In the genomic region with DNA sequence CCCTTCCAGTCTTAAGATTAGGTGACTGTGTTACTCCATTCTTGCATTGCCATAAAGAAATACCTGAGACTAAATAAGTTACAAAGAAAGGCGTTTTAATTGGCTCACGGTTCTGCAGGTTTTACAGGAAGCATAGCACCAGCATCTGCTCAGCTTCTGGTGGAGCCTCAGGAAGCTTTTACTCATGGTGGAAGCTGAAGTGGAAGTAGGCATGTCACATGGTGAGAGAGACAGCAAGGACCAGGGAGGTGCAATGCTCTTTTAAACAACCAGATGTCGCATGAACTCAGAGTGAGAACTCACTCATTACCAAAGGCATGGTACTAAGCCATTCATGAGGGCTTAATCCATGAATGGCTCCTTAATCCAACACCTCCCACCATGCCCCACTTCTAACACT, we compare ENCODE assay signal across 24 cellular contexts. TPM values are rescaled to one million over a fixed set of nuclear protein-coding genes. Genes with fewer than 3 reads are reported as not detected.
A peak's percentile ranks its signal among the peaks of the same experiment; 100 is the strongest.
DNase-seq lines count a peak whose midpoint lies in the region; ATAC-seq and TF ChIP-seq lines count a peak whose summit lies in the region.
"Had no signal": no experiment of that assay in that cellular context is flagged by ENCODE, and none has a peak within 500 bp of the region (broad histone marks: within the 10 kb centered on the region; RNA-seq: fewer than 3 reads in every experiment).

No MANE protein-coding gene starts in this region.

- no peaks in the 10 kb centered on the region for H3K9me3 ChIP-seq in HCT116 (ENCODE audit: control insufficient read depth in 1 of 2, insufficient read depth in 1 of 2, low read depth in 1 of 2, low read length in 2 of 2)
- no peaks in the 10 kb centered on the region for H3K9me3 ChIP-seq in PC-3 (ENCODE audit: low read length)
- H3K9me3 ChIP-seq in parathyroid adenoma (ENCODE audit: control insufficient read depth, low read length), result no peaks in the 10 kb centered on the region
- H3K9me3 ChIP-seq in effector memory CD4-positive, alpha-beta T cell (ENCODE audit: control insufficient read depth, low read length), result no peaks in the 10 kb centered on the region
- H3K9me3 ChIP-seq: Peyer's patch had no signal

- no peaks in the 10 kb centered on the region for H3F3A ChIP-seq in PC-3 (ENCODE audit: low read length, unreplicated experiment)

- DNase-seq in HCT116 (ENCODE audit: low read depth, low spot score) (no peak), PC-3 (peak; percentile 27), cerebellar cortex (ENCODE audit: low spot score) (no peak), cortex of kidney (lab: John Stamatoyannopoulos, UW) (no peak)
- no peak for DNase-seq in effector memory CD4-positive, alpha-beta T cell
- DNase-seq: CD4-positive, CD25-positive, alpha-beta regulatory T cell; COR-L47; DMS153; EL; KG1; NCI-H1092; NCI-H146; NCI-H2081 treated with DMSO at 0.1 percent for 48 hours; NCI-H510A; NCI-H748 treated with DMSO at 0.1 percent for 48 hours; Peyer's patch; SW 1271; T-helper 2 cell had no signal

- H3K9ac ChIP-seq in HCT116 (ENCODE audit: low read length) (no peak overlapping the region), PC-3 (ENCODE audit: low read length) (no peak overlapping the region), parathyroid adenoma (no peak overlapping the region)

- no peak overlapping the region for H2AFZ ChIP-seq in HCT116 (ENCODE audit: low read depth, low read length, poor library complexity, severe bottlenecking)
- no peak overlapping the region for H2AFZ ChIP-seq in PC-3 (ENCODE audit: low read length)
- no peak overlapping the region for H2AFZ ChIP-seq in parathyroid adenoma

- BruUV-seq in HCT116 (replicated peaks; lab: Mats Ljungman, UMichigan) (no TSS peak), PC-3 (replicated peaks; lab: Mats Ljungman, UMichigan) (no TSS peak)

- POLR2A ChIA-PET in HCT116 (lab: Charles Lee), result no interaction called here
- POLR2A ChIA-PET in PC-3 (lab: Charles Lee; ENCODE audit: unreplicated experiment), result no interaction called here

- peak; percentile 39 for TF ChIP-seq CTCF in C4-2B (conservative IDR thresholded peaks at IDR 0.05)
- TF ChIP-seq CTCF in HCT116 (IDR thresholded peaks at IDR 0.05 in 2 of 3, conservative IDR thresholded peaks at IDR 0.05 in 1 of 3; ENCODE audit: borderline replicate concordance in 1 of 3, insufficient read depth in 1 of 3, low read depth in 2 of 3, low read length in 2 of 3), result 0 out of 6 replicates have a peak, but pooled peaks of 2 of the 3 experiments have one; percentile 15 to 17
- peak; percentile 35; the same call in 1 of the 2 replicates for TF ChIP-seq CTCF in PC-3 (conservative IDR thresholded peaks at IDR 0.05; ENCODE audit: low read depth, low read length)
- TF ChIP-seq CTCF in parathyroid adenoma (IDR thresholded peaks at IDR 0.05), result no peak

- H3K4me3 ChIP-seq in HCT116 (replicated peaks in 1 of 2; ENCODE audit: low read depth in 1 of 2, low read length in 2 of 2), result no peak overlapping the region
- no peak overlapping the region for H3K4me3 ChIP-seq in PC-3 (ENCODE audit: low read length)
- no peak overlapping the region for H3K4me3 ChIP-seq in parathyroid adenoma (ENCODE audit: low read depth, low read length)
- H3K4me3 ChIP-seq in effector memory CD4-positive, alpha-beta T cell (ENCODE audit: insufficient read depth, low read depth, low read length, poor library complexity, severe bottlenecking), result no peak overlapping the region
- H3K4me3 ChIP-seq: Peyer's patch had no signal

- ATAC-seq in HCT116 (peak; percentile 52; the same call in 1 of the 2 replicates), PC-3 (no peak)
- ATAC-seq: Right ventricle myocardium inferior had no signal

- H3K9me2 ChIP-seq in HCT116 (ENCODE audit: insufficient read depth) (no peaks in the 10 kb centered on the region), PC-3 (replicated peaks; ENCODE audit: low read length) (no peaks in the 10 kb centered on the region)

- H3K79me2 ChIP-seq in HCT116 (ENCODE audit: insufficient read depth, low read length), result no peaks in the 10 kb centered on the region
- H3K79me2 ChIP-seq in PC-3 (ENCODE audit: low read length), result no peaks in the 10 kb centered on the region
- H3K79me2 ChIP-seq in parathyroid adenoma, result no peaks in the 10 kb centered on the region

- no peaks in the 10 kb centered on the region for H4K20me1 ChIP-seq in HCT116 (ENCODE audit: insufficient read depth)
- H4K20me1 ChIP-seq in PC-3 (ENCODE audit: low read length), result no peaks in the 10 kb centered on the region

- no peak overlapping the region for H3K27ac ChIP-seq in C4-2B
- H3K27ac ChIP-seq in HCT116 (ENCODE audit: low read depth, low read length), result no peak overlapping the region
- H3K27ac ChIP-seq in PC-3 (ENCODE audit: low read length), result no peak overlapping the region
- peak overlapping the region; percentile 99 for H3K27ac ChIP-seq in parathyroid adenoma
- H3K27ac ChIP-seq in effector memory CD4-positive, alpha-beta T cell (ENCODE audit: insufficient read depth, low read length, poor library complexity, severe bottlenecking), result no peak overlapping the region
- H3K27ac ChIP-seq: Peyer's patch had no signal

- intact Hi-C loops in HCT116 (cut with micrococcal nuclease) (no loop called here), PC-3 (cut with micrococcal nuclease) (no loop called here)

- H3K27me3 ChIP-seq in HCT116 (ENCODE audit: insufficient read depth, low read length) (peaks cover 47% of the 10 kb centered on the region), PC-3 (ENCODE audit: low read length) (peaks cover 16% of the 10 kb centered on the region), parathyroid adenoma (ENCODE audit: control insufficient read depth, insufficient read depth, low read length) (no peaks in the 10 kb centered on the region)
- no peaks in the 10 kb centered on the region for H3K27me3 ChIP-seq in effector memory CD4-positive, alpha-beta T cell (replicated peaks; ENCODE audit: control insufficient read depth, insufficient read depth, low read length, poor library complexity, severe bottlenecking)
- H3K27me3 ChIP-seq: Peyer's patch had no signal

- RAD21 ChIA-PET in HCT116 (lab: Charles Lee; ENCODE audit: low non-redundant PET in 1 of 2, low total read pairs in 2 of 2, uncharacterized antibody in 2 of 2, unreplicated experiment in 2 of 2), result no interaction called here

- H3K36me3 ChIP-seq in HCT116 (ENCODE audit: control insufficient read depth in 1 of 2, insufficient read depth in 2 of 2, low read length in 2 of 2) (no peaks in the 10 kb centered on the region), PC-3 (ENCODE audit: low read depth, low read length) (no peaks in the 10 kb centered on the region), parathyroid adenoma (ENCODE audit: control insufficient read depth, insufficient read depth, low read length) (no peaks in the 10 kb centered on the region)
- H3K36me3 ChIP-seq in effector memory CD4-positive, alpha-beta T cell (ENCODE audit: control insufficient read depth, insufficient read depth, low read length), result no peaks in the 10 kb centered on the region
- H3K36me3 ChIP-seq: Peyer's patch had no signal

- CTCF ChIA-PET in HCT116 (lab: Charles Lee) (no interaction called here), PC-3 (lab: Charles Lee) (no interaction called here)

- H3K4me2 ChIP-seq in HCT116 (ENCODE audit: low read length) (no peak overlapping the region), PC-3 (ENCODE audit: low read length) (no peak overlapping the region), parathyroid adenoma (ENCODE audit: low read length) (no peak overlapping the region)

- H3K4me1 ChIP-seq in HCT116 (ENCODE audit: control insufficient read depth in 1 of 2, insufficient read depth in 2 of 2, low read length in 2 of 2) (no peaks in the 10 kb centered on the region), PC-3 (ENCODE audit: insufficient read depth, low read length) (peaks cover 20% of the 10 kb centered on the region), parathyroid adenoma (peaks cover 58% of the 10 kb centered on the region)
- H3K4me1 ChIP-seq in effector memory CD4-positive, alpha-beta T cell (ENCODE audit: control insufficient read depth, insufficient read depth, low read length, poor library complexity, severe bottlenecking), result no peaks in the 10 kb centered on the region
- H3K4me1 ChIP-seq: Peyer's patch had no signal

- TF ChIP-seq POLR2A in HCT116 (IDR thresholded peaks at IDR 0.05; ENCODE audit: borderline replicate concordance, extremely low read depth, insufficient read depth, insufficient read length), result no peak

- TF ChIP-seq RAD21 in HCT116 (IDR thresholded peaks at IDR 0.05; ENCODE audit: low read depth), result no peak

TF ChIP-seq in HCT116, 20 proteins besides CTCF, POLR2A, EP300 and RAD21 (continues in another document):
- TF ChIP-seq EGR1 (IDR thresholded peaks at IDR 0.05; ENCODE audit: low read depth), result no peak
- TF ChIP-seq EZH2 (IDR thresholded peaks at IDR 0.05), result no peak
- no peak for TF ChIP-seq ZNF274 (IDR thresholded peaks at IDR 0.05; ENCODE audit: low read depth, low read length)
- TF ChIP-seq EZH2phosphoT487 (IDR thresholded peaks at IDR 0.05; ENCODE audit: borderline replicate concordance), result no peak
- no peak for TF ChIP-seq ELF1 (IDR thresholded peaks at IDR 0.05; ENCODE audit: borderline replicate concordance, low read depth)
- TF ChIP-seq CEBPB (IDR thresholded peaks at IDR 0.05; ENCODE audit: low read depth), result no peak
- TF ChIP-seq, protein P1, sequence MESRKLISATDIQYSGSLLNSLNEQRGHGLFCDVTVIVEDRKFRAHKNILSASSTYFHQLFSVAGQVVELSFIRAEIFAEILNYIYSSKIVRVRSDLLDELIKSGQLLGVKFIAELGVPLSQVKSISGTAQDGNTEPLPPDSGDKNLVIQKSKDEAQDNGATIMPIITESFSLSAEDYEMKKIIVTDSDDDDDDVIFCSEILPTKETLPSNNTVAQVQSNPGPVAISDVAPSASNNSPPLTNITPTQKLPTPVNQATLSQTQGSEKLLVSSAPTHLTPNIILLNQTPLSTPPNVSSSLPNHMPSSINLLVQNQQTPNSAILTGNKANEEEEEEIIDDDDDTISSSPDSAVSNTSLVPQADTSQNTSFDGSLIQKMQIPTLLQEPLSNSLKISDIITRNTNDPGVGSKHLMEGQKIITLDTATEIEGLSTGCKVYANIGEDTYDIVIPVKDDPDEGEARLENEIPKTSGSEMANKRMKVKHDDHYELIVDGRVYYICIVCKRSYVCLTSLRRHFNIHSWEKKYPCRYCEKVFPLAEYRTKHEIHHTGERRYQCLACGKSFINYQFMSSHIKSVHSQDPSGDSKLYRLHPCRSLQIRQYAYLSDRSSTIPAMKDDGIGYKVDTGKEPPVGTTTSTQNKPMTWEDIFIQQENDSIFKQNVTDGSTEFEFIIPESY (IDR thresholded peaks at IDR 0.05; ENCODE audit: extremely low read depth, insufficient replicate concordance, low read length), result no peak
- TF ChIP-seq CBX3 (IDR thresholded peaks at IDR 0.05; ENCODE audit: low read depth), result no peak
- TF ChIP-seq, protein P2, sequence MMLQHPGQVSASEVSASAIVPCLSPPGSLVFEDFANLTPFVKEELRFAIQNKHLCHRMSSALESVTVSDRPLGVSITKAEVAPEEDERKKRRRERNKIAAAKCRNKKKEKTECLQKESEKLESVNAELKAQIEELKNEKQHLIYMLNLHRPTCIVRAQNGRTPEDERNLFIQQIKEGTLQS (IDR thresholded peaks at IDR 0.05), result no peak
- TF ChIP-seq YY1 (IDR thresholded peaks at IDR 0.05; ENCODE audit: extremely low read depth, insufficient replicate concordance, low read depth, low read length), result no peak
- no peak for TF ChIP-seq SIN3A (IDR thresholded peaks at IDR 0.05; ENCODE audit: low read depth)

RNA-seq across cellular contexts. Expression of a gene that starts 34.0 kb away (rescaled TPM):
- total RNA-seq in HCT116 (2021; ENCODE audit: unreplicated experiment) (not detected), PC-3 (2014; rRNA removed) (not detected in 2 replicates)
- polyA plus RNA-seq in HCT116 (2012), result not detected in 2 replicates
- total RNA-seq: H1, SK-MEL-5 had no signal
- polyA plus RNA-seq: AG04450, H1 had no signal
